In genomic region chr19:5138606-5139594, GRCh38 we compare ENCODE assay signal across 8 cellular contexts.
A peak's percentile ranks its signal among the peaks of the same experiment; 100 is the strongest.
DNase-seq lines count a peak whose midpoint lies in the region; ATAC-seq and TF ChIP-seq lines count a peak whose summit lies in the region.

No MANE protein-coding gene starts in this region.

- H3K9me3 ChIP-seq in A673 (ENCODE audit: low read depth, low read length, poor library complexity, severe bottlenecking), result no peaks in the 10 kb centered on the region

- H3K4me3 ChIP-seq in A673 (ENCODE audit: low read depth, low read length, poor library complexity, severe bottlenecking), result no peak overlapping the region
- no peak overlapping the region for H3K4me3 ChIP-seq in coronary artery

- CTCF ChIA-PET in A673 (lab: Charles Lee), result interaction anchor here (2.0 kb wide), 1 partner anchor 91 kb away, joined by 10 read pairs; no protein-coding TSS in a partner anchor

- BruUV-seq in A673 (replicated peaks; lab: Mats Ljungman, UMichigan), result no TSS peak

- ATAC-seq in GM19395 (IDR thresholded peaks at IDR 0.05; ENCODE audit: unreplicated experiment) (peak; percentile 76), GM21526 (IDR thresholded peaks at IDR 0.05; ENCODE audit: low FRiP score, unreplicated experiment) (no peak)

- POLR2A ChIA-PET in A673 (lab: Charles Lee; ENCODE audit: low non-redundant PET), result no interaction called here

- no peaks in the 10 kb centered on the region for H3K27me3 ChIP-seq in A673 (replicated peaks; ENCODE audit: insufficient read depth, low read depth, low read length, poor library complexity)

- intact Hi-C loops in A673 (cut with micrococcal nuclease; ENCODE audit: unreplicated experiment), result loop anchor here (5.0 kb wide), 1 partner anchor 92 kb away; no protein-coding TSS in a partner anchor
- intact Hi-C loops in head of caudate nucleus (cut with DNase I), result loop anchor here (5.0 kb wide), 1 partner anchor 82 kb away; no protein-coding TSS in a partner anchor

- TF ChIP-seq CTCF in A673 (conservative IDR thresholded peaks at IDR 0.05; ENCODE audit: low read depth, low read length) (0 out of 2 replicates have a peak, but pooled peaks have one; percentile 13), coronary artery (IDR thresholded peaks at IDR 0.05) (no peak)

- H3K27ac ChIP-seq in A673 (ENCODE audit: low read depth, low read length, poor library complexity, severe bottlenecking) (peak overlapping the region; percentile 37), coronary artery (no peak overlapping the region)

- H3K4me1 ChIP-seq in A673 (ENCODE audit: insufficient read depth, low read length, poor library complexity, severe bottlenecking), result peaks cover 7% of the 10 kb centered on the region

- peaks cover 22% of the 10 kb centered on the region for H3K36me3 ChIP-seq in A673 (ENCODE audit: insufficient read depth, low read length, poor library complexity, severe bottlenecking)

- DNase-seq in A673 (ENCODE audit: low spot score), result peak; percentile 77
- peak; percentile 82 for DNase-seq in NOMO-1 treated with DMSO at 0.1 percent for 48 hours (lab: John Stamatoyannopoulos, UW; ENCODE audit: unreplicated experiment)
- peak; percentile 92 to 93 for DNase-seq in activated T-cell treated with anti-CD3 and anti-CD28 coated beads, Interleukin-2, amount 50 U/mL, for 48 hours
- DNase-seq in head of caudate nucleus, result peak in 24 of 42 donors; percentile 0 to 62 (median 36)
- DNase-seq in stimulated activated CD8-positive, alpha-beta memory T cell treated with anti-CD3 and anti-CD28 coated beads, Interleukin-12 subunit alpha, Interleukin-12 subunit beta, amount 100 ng/mL, for 24 hours (ENCODE audit: extremely low read depth), result peak; percentile 55
- no peak for DNase-seq in coronary artery (ENCODE audit: low spot score)
